ENCODE assay signal across 8 cellular contexts in genomic region chr1:152188673-152189591, GRCh38.
DNase-seq lines count a peak whose midpoint lies in the region; ATAC-seq lines count a peak whose summit lies in the region.

No MANE protein-coding gene starts in this region.

- DNase-seq in GDM1 (lab: John Stamatoyannopoulos, UW) (peak; percentile 40), KBM-7 (peak; percentile 39), amygdala (lab: John Stamatoyannopoulos, UW) (peak in 29 of 56 donors; percentile 2 to 56 (median 34)), hippocampal formation (lab: John Stamatoyannopoulos, UW) (peak; percentile 11 to 21), NCI-H345 (lab: John Stamatoyannopoulos, UW) (no peak)
- DNase-seq in T-helper 2 cell treated with Interferon-gamma antibody and Interleukin-4, amounts not matched to agents 5 μg/mL and 100 μg/mL, for 36 hours (ENCODE audit: low spot score) = peak; percentile 68

- H3K4me3 ChIP-seq in skin epidermis = peak overlapping the region; percentile 26 to 52 (median 39)

- peak overlapping the region; percentile 58 for H3K4me3 Mint-ChIP-seq in T-helper 2 cell treated with Interferon-gamma antibody and Interleukin-4, amounts not matched to agents 5 μg/mL and 100 μg/mL, for 36 hours

- peaks cover 45% of the 10 kb centered on the region for H3K27me3 Mint-ChIP-seq in T-helper 2 cell treated with Interferon-gamma antibody and Interleukin-4, amounts not matched to agents 5 μg/mL and 100 μg/mL, for 36 hours (ENCODE audit: low read depth)

- H3K9me3 Mint-ChIP-seq in T-helper 2 cell treated with Interferon-gamma antibody and Interleukin-4, amounts not matched to agents 5 μg/mL and 100 μg/mL, for 36 hours = no peaks in the 10 kb centered on the region

- peaks cover 8% of the 10 kb centered on the region for H3K4me1 Mint-ChIP-seq in T-helper 2 cell treated with Interferon-gamma antibody and Interleukin-4, amounts not matched to agents 5 μg/mL and 100 μg/mL, for 36 hours (ENCODE audit: low read depth)

- no peaks in the 10 kb centered on the region for H3K36me3 Mint-ChIP-seq in T-helper 2 cell treated with Interferon-gamma antibody and Interleukin-4, amounts not matched to agents 5 μg/mL and 100 μg/mL, for 36 hours (ENCODE audit: low read depth)

- no peak overlapping the region for H3K27ac Mint-ChIP-seq in T-helper 2 cell treated with Interferon-gamma antibody and Interleukin-4, amounts not matched to agents 5 μg/mL and 100 μg/mL, for 36 hours

- in situ Hi-C loops in KBM-7 (cut with MboI; ENCODE audit: low pct_unique_long_range_greater_than_20kb, low sequenced_read_pairs) = no loop called here

- peak overlapping the region in 18 of 21 experiments; percentile 2 to 80 (median 58) for H3K27ac ChIP-seq in skin epidermis

- ATAC-seq in GM18861 (IDR thresholded peaks at IDR 0.05; ENCODE audit: unreplicated experiment) = no peak
